In the genomic region with DNA sequence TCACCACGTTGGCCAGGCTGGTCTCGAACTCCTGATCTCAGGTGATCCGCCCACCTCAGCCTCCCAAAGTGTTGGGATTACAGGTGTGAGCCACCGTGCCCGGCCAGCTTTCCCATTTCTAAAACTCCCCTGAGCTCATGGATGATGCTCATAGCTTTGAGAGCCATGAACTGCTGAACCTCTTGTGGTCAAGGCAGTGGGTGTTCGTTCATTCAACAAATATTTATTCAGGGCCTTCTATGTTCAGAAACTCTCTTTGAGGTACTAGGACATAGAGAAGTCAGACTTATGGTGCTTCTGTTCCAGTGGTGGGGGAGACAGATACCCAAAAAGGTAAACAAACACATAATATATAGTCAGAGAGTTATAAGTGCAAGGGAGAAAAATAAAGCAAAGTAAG, we compare ENCODE assay signal across 1 cellular context.
TF ChIP-seq lines count a peak whose summit lies in the region.

No MANE protein-coding gene starts in this region.

TF ChIP-seq in SK-N-SH, 30 proteins besides CTCF, POLR2A, EP300 and RAD21:
- TF ChIP-seq GATA2 (CRISPR knock-in tag; IDR thresholded peaks at IDR 0.05) (no peak), GABPA (IDR thresholded peaks at IDR 0.05; ENCODE audit: low read depth) (no peak), RCOR1 (IDR thresholded peaks at IDR 0.05; ENCODE audit: low read length) (no peak), NFIC (IDR thresholded peaks at IDR 0.05; ENCODE audit: borderline replicate concordance) (no peak), FOXJ3 (CRISPR knock-in tag; IDR thresholded peaks at IDR 0.05) (no peak), ELF1 (IDR thresholded peaks at IDR 0.05) (no peak), MEF2A (IDR thresholded peaks at IDR 0.05; ENCODE audit: borderline replicate concordance, low read depth) (no peak), TCF12 (IDR thresholded peaks at IDR 0.05) (no peak), FOXM1 (IDR thresholded peaks at IDR 0.05; ENCODE audit: low read depth) (no peak)
